Comparison of ENCODE assay signal across 10 cellular contexts in genomic region chr4:65416875-65417274, GRCh38.
DNase-seq lines count a peak whose midpoint lies in the region; ATAC-seq and TF ChIP-seq lines count a peak whose summit lies in the region.
"Had no signal": no experiment of that assay in that cellular context is flagged by ENCODE, and none has a peak within 500 bp of the region (broad histone marks: within the 10 kb centered on the region; RNA-seq: fewer than 3 reads in every experiment).

No MANE protein-coding gene starts in this region.

- BruUV-seq in MCF 10A (replicated peaks; lab: Mats Ljungman, UMichigan), result no TSS peak
- BruUV-seq in Panc1 (replicated peaks; lab: Mats Ljungman, UMichigan), result no TSS peak

- no peak overlapping the region for H3K27ac ChIP-seq in breast epithelium
- H3K27ac ChIP-seq in Panc1 (ENCODE audit: low read length), result no peak overlapping the region
- H3K27ac ChIP-seq in thyroid gland, result no peak overlapping the region

- H3K4me1 ChIP-seq in breast epithelium (no peaks in the 10 kb centered on the region), Panc1 (ENCODE audit: control insufficient read depth, insufficient read depth, low read length) (no peaks in the 10 kb centered on the region; the same call in 1 of the 2 replicates), thyroid gland (peaks cover 0 to 4% of the 10 kb centered on the region in 2 donors)

- DNase-seq in MCF 10A (ENCODE audit: unreplicated experiment) (peak; percentile 8), breast epithelium (ENCODE audit: low spot score in 2 of 2) (no peak), Panc1 (ENCODE audit: low read depth, low spot score) (no peak), head of caudate nucleus (peak in 22 of 42 donors; percentile 3 to 39 (median 14)), thyroid gland (peak; percentile 26 to 57), NOMO-1 (lab: John Stamatoyannopoulos, UW; ENCODE audit: unreplicated experiment in 2 of 2) (no peak), putamen (ENCODE audit: low spot score) (no peak)
- DNase-seq: activated B cell treated with CpG ODN at 0.5 μM for 24 hours; activated naive CD8-positive, alpha-beta T cell treated with anti-CD3 and anti-CD28 coated beads for 36 hours had no signal

- no peak overlapping the region for H3K4me3 Mint-ChIP-seq in MCF 10A (ENCODE audit: unreplicated experiment)
- H3K4me3 Mint-ChIP-seq: activated B cell treated with CpG ODN at 0.5 μM for 24 hours; activated naive CD8-positive, alpha-beta T cell treated with anti-CD3 and anti-CD28 coated beads for 36 hours had no signal

- H3K36me3 ChIP-seq in breast epithelium (no peaks in the 10 kb centered on the region), Panc1 (ENCODE audit: control insufficient read depth, insufficient read depth, low read length) (no peaks in the 10 kb centered on the region), thyroid gland (no peaks in the 10 kb centered on the region)

- no peaks in the 10 kb centered on the region for H3K27me3 ChIP-seq in breast epithelium
- H3K27me3 ChIP-seq in Panc1 (ENCODE audit: control insufficient read depth, insufficient read depth, low read length), result no peaks in the 10 kb centered on the region
- H3K27me3 ChIP-seq in thyroid gland, result no peaks in the 10 kb centered on the region

- H3K4me3 ChIP-seq in breast epithelium (no peak overlapping the region), Panc1 (ENCODE audit: low read depth in 2 of 2, low read length in 2 of 2) (0 out of 4 replicates have a peak overlapping the region, but pooled peaks of 1 of the 2 experiments have one; percentile 8), thyroid gland (replicated peaks in 1 of 3) (no peak overlapping the region)

- WGBS in thyroid gland, 2 donors, result 11 to 23% methylated on average over 3 of the region's 3 CpGs

- TF ChIP-seq CTCF in MCF 10A (IDR thresholded peaks at IDR 0.05; ENCODE audit: unreplicated experiment) (no peak), breast epithelium (IDR thresholded peaks at IDR 0.05) (no peak), Panc1 (IDR thresholded peaks at IDR 0.05) (no peak), thyroid gland (IDR thresholded peaks at IDR 0.05) (no peak)

- H3K36me3 Mint-ChIP-seq in MCF 10A (ENCODE audit: insufficient read depth, unreplicated experiment), result no peaks in the 10 kb centered on the region
- H3K36me3 Mint-ChIP-seq: activated naive CD8-positive, alpha-beta T cell treated with anti-CD3 and anti-CD28 coated beads for 36 hours had no signal

- H3K27ac Mint-ChIP-seq in MCF 10A (ENCODE audit: low read depth, unreplicated experiment), result no peak overlapping the region
- H3K27ac Mint-ChIP-seq: activated B cell treated with CpG ODN at 0.5 μM for 24 hours; activated naive CD8-positive, alpha-beta T cell treated with anti-CD3 and anti-CD28 coated beads for 36 hours had no signal

- H3K9me3 ChIP-seq in breast epithelium (no peaks in the 10 kb centered on the region), Panc1 (ENCODE audit: control insufficient read depth, insufficient read depth, low read depth, low read length) (no peaks in the 10 kb centered on the region), thyroid gland (no peaks in the 10 kb centered on the region)

- intact Hi-C loops in MCF 10A (cut with micrococcal nuclease) (loop anchor here (10.0 kb wide), 1 partner anchor 1268 kb away; no protein-coding TSS in a partner anchor), breast epithelium (cut with DNase I; ENCODE audit: low total_unique reads) (no loop called here), Panc1 (cut with micrococcal nuclease; ENCODE audit: unreplicated experiment) (no loop called here), head of caudate nucleus (cut with DNase I) (no loop called here), thyroid gland (cut with DNase I) (no loop called here)

- in situ Hi-C loops in Panc1 (cut with HindIII; ENCODE audit: low pct_unique_long_range_greater_than_20kb, low sequenced_read_pairs), result no loop called here

- POLR2A ChIA-PET in MCF 10A (lab: Yijun Ruan, JAX) (no interaction called here), Panc1 (lab: Charles Lee) (no interaction called here)

- H3K9me3 Mint-ChIP-seq in MCF 10A (ENCODE audit: unreplicated experiment), result no peaks in the 10 kb centered on the region
- H3K9me3 Mint-ChIP-seq: activated B cell treated with CpG ODN at 0.5 μM for 24 hours; activated naive CD8-positive, alpha-beta T cell treated with anti-CD3 and anti-CD28 coated beads for 36 hours had no signal

- ATAC-seq in Panc1, result peak; percentile 89
- ATAC-seq in HG03521 (IDR thresholded peaks at IDR 0.05; ENCODE audit: unreplicated experiment), result no peak

- CTCF ChIA-PET in MCF 10A (lab: Yijun Ruan, JAX) (interaction anchor here (0.6 to 1.2 kb wide), 2 partner anchors 16 to 1912 kb away, joined by 3 to 4 read pairs; no protein-coding TSS in a partner anchor), Panc1 (lab: Charles Lee) (interaction anchor here (0.6 kb wide), 1 partner anchor 241 kb away, joined by 3 read pairs; no protein-coding TSS in a partner anchor)

- H3K27me3 Mint-ChIP-seq in MCF 10A (ENCODE audit: insufficient read depth, unreplicated experiment), result no peaks in the 10 kb centered on the region
- H3K27me3 Mint-ChIP-seq: activated B cell treated with CpG ODN at 0.5 μM for 24 hours; activated naive CD8-positive, alpha-beta T cell treated with anti-CD3 and anti-CD28 coated beads for 36 hours had no signal

- no peaks in the 10 kb centered on the region for H3K4me1 Mint-ChIP-seq in MCF 10A (ENCODE audit: insufficient read depth, unreplicated experiment)
- H3K4me1 Mint-ChIP-seq: activated B cell treated with CpG ODN at 0.5 μM for 24 hours; activated naive CD8-positive, alpha-beta T cell treated with anti-CD3 and anti-CD28 coated beads for 36 hours had no signal

- TF ChIP-seq POLR2A in breast epithelium (IDR thresholded peaks at IDR 0.05) (no peak), thyroid gland (IDR thresholded peaks at IDR 0.05) (no peak)

Comparison
In these comparisons a context has a peak if more than half of its experiments do, and no peak if none do; other contexts are left out.
1. DNase-seq: peak in MCF 10A (single experiment), head of caudate nucleus (22 of 42) and thyroid gland (2 of 2); none in breast epithelium (0 of 2), Panc1 (single experiment), NOMO-1 (0 of 2) and putamen (single experiment).